In the genomic region with DNA sequence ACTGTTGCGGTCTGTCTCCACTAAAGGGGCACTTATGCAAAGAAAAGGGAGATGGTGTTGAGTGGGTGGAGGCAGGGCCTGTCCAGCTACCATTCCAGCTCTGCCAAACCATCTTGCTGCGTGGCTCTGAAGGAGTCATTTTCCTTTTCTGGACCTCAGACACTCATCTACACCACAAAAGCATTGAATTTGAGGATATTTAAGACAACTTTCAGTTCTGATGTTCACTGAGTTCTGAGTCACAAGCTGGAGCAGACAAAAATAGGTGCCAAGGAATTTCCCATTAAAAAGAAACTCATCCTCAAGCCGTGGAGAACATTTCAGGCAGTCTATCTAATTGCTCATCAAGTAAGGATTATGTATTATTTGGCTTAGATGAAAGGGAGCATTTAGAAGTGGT, we compare ENCODE assay signal across 29 cellular contexts.
A peak's percentile ranks its signal among the peaks of the same experiment; 100 is the strongest.
DNase-seq lines count a peak whose midpoint lies in the region; ATAC-seq and TF ChIP-seq lines count a peak whose summit lies in the region.
"Had no signal": no experiment of that assay in that cellular context is flagged by ENCODE, and none has a peak within 500 bp of the region (broad histone marks: within the 10 kb centered on the region; RNA-seq: fewer than 3 reads in every experiment).

No MANE protein-coding gene starts in this region.

- peaks cover 47% of the 10 kb centered on the region for H3K4me1 Mint-ChIP-seq in HFFc6 (ENCODE audit: low read depth)
- peaks cover 3% of the 10 kb centered on the region for H3K4me1 Mint-ChIP-seq in T-helper 17 cell
- H3K4me1 Mint-ChIP-seq: activated CD4-positive, alpha-beta memory T cell treated with anti-CD3 and anti-CD28 coated beads, Interleukin-2, amount 10 ng/mL, durations not matched to agents 7 days and 5 days; central memory CD8-positive, alpha-beta T cell; stimulated activated naive CD8-positive, alpha-beta T cell treated with anti-CD3 and anti-CD28 coated beads, Interleukin-15, amount 100 ng/mL, for 72 hours had no signal

- H3K27ac Mint-ChIP-seq in HFFc6 (peak overlapping the region; percentile 80), T-helper 17 cell (no peak overlapping the region)
- H3K27ac Mint-ChIP-seq: activated CD4-positive, alpha-beta memory T cell treated with anti-CD3 and anti-CD28 coated beads, Interleukin-2, amount 10 ng/mL, durations not matched to agents 7 days and 5 days; activated naive CD4-positive, alpha-beta T cell treated with anti-CD3 and anti-CD28 coated beads, Interleukin-2, amount 50 U/mL, for 72 hours; activated T-helper 2 cell treated with anti-CD3 and anti-CD28 coated beads, Interferon-gamma antibody, Interleukin-2, Interleukin-4, amounts not matched to agents 10 μg/mL and 5 μg/mL and 100 μg/mL, durations not matched to agents 14 hours and 24 hours and 36 hours; natural killer cell treated with Interleukin-12 subunit alpha and Interleukin-12 subunit beta and Interleukin-15 and Interleukin-18, amount 100 ng/mL, for 72 hours; stimulated activated naive CD8-positive, alpha-beta T cell treated with anti-CD3 and anti-CD28 coated beads, Interleukin-15, amount 100 ng/mL, for 72 hours; T-helper 1 cell treated with Interleukin-12 subunit alpha and Interleukin-12 subunit beta and Interleukin-4 antibody, amounts not matched to agents 30 μg/mL and 1 μg/mL, for 36 hours had no signal

- TF ChIP-seq EP300 in sigmoid colon (IDR thresholded peaks at IDR 0.05) = no peak

- H3K9me3 Mint-ChIP-seq in HFFc6 = no peaks in the 10 kb centered on the region
- H3K9me3 Mint-ChIP-seq: activated CD4-positive, alpha-beta memory T cell treated with anti-CD3 and anti-CD28 coated beads, Interleukin-2, amount 10 ng/mL, durations not matched to agents 7 days and 5 days; activated naive CD4-positive, alpha-beta T cell treated with anti-CD3 and anti-CD28 coated beads, Interleukin-2, amount 50 U/mL, for 72 hours; activated T-helper 2 cell treated with anti-CD3 and anti-CD28 coated beads, Interferon-gamma antibody, Interleukin-2, Interleukin-4, amounts not matched to agents 10 μg/mL and 5 μg/mL and 100 μg/mL, durations not matched to agents 14 hours and 24 hours and 36 hours; central memory CD8-positive, alpha-beta T cell; natural killer cell treated with Interleukin-12 subunit alpha and Interleukin-12 subunit beta and Interleukin-15 and Interleukin-18, amount 100 ng/mL, for 72 hours; stimulated activated naive CD8-positive, alpha-beta T cell treated with anti-CD3 and anti-CD28 coated beads, Interleukin-15, amount 100 ng/mL, for 72 hours; T-helper 1 cell treated with Interleukin-12 subunit alpha and Interleukin-12 subunit beta and Interleukin-4 antibody, amounts not matched to agents 30 μg/mL and 1 μg/mL, for 36 hours had no signal

- no peak overlapping the region for H3K27ac ChIP-seq in sigmoid colon
- H3K27ac ChIP-seq: BLaER1 treated with 17β-estradiol and CSF1 and Interleukin-3, amounts not matched to agents 10 nM and 100 nM; lower lobe of right lung had no signal

- in situ Hi-C loops in astrocyte of the spinal cord (cut with HindIII; ENCODE audit: low sequenced_read_pairs) = no loop called here

- H3K4me3 Mint-ChIP-seq in HFFc6 (peak overlapping the region; percentile 38), T-helper 17 cell (no peak overlapping the region)
- H3K4me3 Mint-ChIP-seq: activated CD4-positive, alpha-beta memory T cell treated with anti-CD3 and anti-CD28 coated beads, Interleukin-2, amount 10 ng/mL, durations not matched to agents 7 days and 5 days; central memory CD8-positive, alpha-beta T cell; natural killer cell treated with Interleukin-12 subunit alpha and Interleukin-12 subunit beta and Interleukin-15 and Interleukin-18, amount 100 ng/mL, for 72 hours; stimulated activated naive CD8-positive, alpha-beta T cell treated with anti-CD3 and anti-CD28 coated beads, Interleukin-15, amount 100 ng/mL, for 72 hours; T-helper 1 cell treated with Interleukin-12 subunit alpha and Interleukin-12 subunit beta and Interleukin-4 antibody, amounts not matched to agents 30 μg/mL and 1 μg/mL, for 36 hours had no signal

- H3K27me3 ChIP-seq in sigmoid colon = no peaks in the 10 kb centered on the region
- H3K27me3 ChIP-seq: BLaER1 treated with 17β-estradiol and CSF1 and Interleukin-3, amounts not matched to agents 10 nM and 100 nM had no signal

- TF ChIP-seq POLR2A in sigmoid colon (IDR thresholded peaks at IDR 0.05) = no peak

- 73 to 84% methylated on average over 3 of the region's 3 CpGs for WGBS in sigmoid colon, 2 donors

- no peaks in the 10 kb centered on the region for H3K9me3 ChIP-seq in sigmoid colon
- no peaks in the 10 kb centered on the region for H3K9me3 ChIP-seq in T-helper 17 cell (ENCODE audit: control insufficient read depth, low read length, poor library complexity, severe bottlenecking)
- H3K9me3 ChIP-seq: BLaER1 treated with 17β-estradiol and CSF1 and Interleukin-3, amounts not matched to agents 10 nM and 100 nM; lower lobe of right lung; SK-N-SH had no signal

- H3K36me3 ChIP-seq in sigmoid colon = no peaks in the 10 kb centered on the region
- H3K36me3 ChIP-seq: BLaER1 treated with 17β-estradiol and CSF1 and Interleukin-3, amounts not matched to agents 10 nM and 100 nM; lower lobe of right lung had no signal

- intact Hi-C loops in sigmoid colon (cut with DNase I) = no loop called here

- peak; percentile 72 for DNase-seq in AG10803 (ENCODE audit: low read depth)
- DNase-seq in HFFc6 = peak; percentile 81
- peak; percentile 36 for DNase-seq in astrocyte of the spinal cord (ENCODE audit: low read depth, low spot score)
- DNase-seq in glomerular visceral epithelial cell (ENCODE audit: extremely low spot score) = peak; percentile 40
- DNase-seq in GOT3 (lab: John Stamatoyannopoulos, UW) = no peak
- DNase-seq in sigmoid colon = no peak
- DNase-seq in T-helper 17 cell = no peak
- DNase-seq: activated CD4-positive, alpha-beta memory T cell treated with anti-CD3 and anti-CD28 coated beads, Interleukin-2, amount 10 ng/mL, durations not matched to agents 7 days and 5 days; activated CD4-positive, alpha-beta T cell treated with anti-CD3 and anti-CD28 coated beads for 1 hour; anterior cingulate cortex; COR-L47; KBM-7; lower lobe of right lung; NCI-H1417 treated with DMSO at 0.1 percent for 48 hours; NCI-H2107; NCI-H82; retina; SK-N-SH; stimulated activated CD4-positive, alpha-beta T cell treated with anti-CD3 and anti-CD28 coated beads, Interleukin-1b, Interleukin-23, amount 100 ng/mL, for 48 hours; stimulated activated CD8-positive, alpha-beta memory T cell treated with anti-CD3 and anti-CD28 coated beads, Interleukin-4, amount 100 ng/mL, for 48 hours; stimulated activated naive CD8-positive, alpha-beta T cell treated with anti-CD3 and anti-CD28 coated beads, Interleukin-15, amount 100 ng/mL, for 72 hours had no signal

- no peak overlapping the region for H3K4me3 ChIP-seq in AG10803 (ENCODE audit: low read length)
- no peak overlapping the region for H3K4me3 ChIP-seq in astrocyte of the spinal cord (ENCODE audit: low read depth, low read length)
- no peak overlapping the region for H3K4me3 ChIP-seq in sigmoid colon
- H3K4me3 ChIP-seq: BLaER1 treated with 17β-estradiol and CSF1 and Interleukin-3, amounts not matched to agents 10 nM and 100 nM; lower lobe of right lung; smooth muscle cell had no signal

- ATAC-seq in GM19035 (IDR thresholded peaks at IDR 0.05; ENCODE audit: unreplicated experiment) (no peak), T-helper 17 cell (no peak)
- ATAC-seq: activated naive CD4-positive, alpha-beta T cell treated with anti-CD3 and anti-CD28 coated beads, Interleukin-2, amount 50 U/mL, for 72 hours; lower lobe of right lung; natural killer cell treated with Interleukin-12 subunit alpha and Interleukin-12 subunit beta and Interleukin-15 and Interleukin-18, amount 100 ng/mL, for 72 hours; stimulated activated naive CD8-positive, alpha-beta T cell treated with anti-CD3 and anti-CD28 coated beads, Interleukin-15, amount 100 ng/mL, for 72 hours had no signal

- H3K4me1 ChIP-seq in sigmoid colon = no peaks in the 10 kb centered on the region
- H3K4me1 ChIP-seq: BLaER1 treated with 17β-estradiol and CSF1 and Interleukin-3, amounts not matched to agents 10 nM and 100 nM; lower lobe of right lung had no signal

- H3K36me3 Mint-ChIP-seq in HFFc6 (ENCODE audit: low read depth) (no peaks in the 10 kb centered on the region), T-helper 17 cell (ENCODE audit: low read depth) (no peaks in the 10 kb centered on the region)
- H3K36me3 Mint-ChIP-seq: activated naive CD4-positive, alpha-beta T cell treated with anti-CD3 and anti-CD28 coated beads, Interleukin-2, amount 50 U/mL, for 72 hours; natural killer cell treated with Interleukin-12 subunit alpha and Interleukin-12 subunit beta and Interleukin-15 and Interleukin-18, amount 100 ng/mL, for 72 hours had no signal

- H3K27me3 Mint-ChIP-seq in HFFc6 (ENCODE audit: insufficient read depth) (peaks cover 4% of the 10 kb centered on the region), T-helper 17 cell (peaks cover 52% of the 10 kb centered on the region)

- no peak for TF ChIP-seq CTCF in AG10803 (conservative IDR thresholded peaks at IDR 0.05; ENCODE audit: low read length)
- TF ChIP-seq CTCF in HFFc6 (IDR thresholded peaks at IDR 0.05) = no peak
- TF ChIP-seq CTCF in astrocyte of the spinal cord (IDR thresholded peaks at IDR 0.05; ENCODE audit: low read depth, low read length) = no peak
- TF ChIP-seq CTCF in sigmoid colon (IDR thresholded peaks at IDR 0.05) = no peak

Comparison
In these comparisons a context has a peak if more than half of its experiments do, and no peak if none do; other contexts are left out.
1. DNase-seq: peak in AG10803 (single experiment), HFFc6 (single experiment), astrocyte of the spinal cord (single experiment) and glomerular visceral epithelial cell (single experiment); none in GOT3 (single experiment), sigmoid colon (single experiment) and T-helper 17 cell (0 of 3).